ENCODE assay signal across 1 cellular context in the genomic region with DNA sequence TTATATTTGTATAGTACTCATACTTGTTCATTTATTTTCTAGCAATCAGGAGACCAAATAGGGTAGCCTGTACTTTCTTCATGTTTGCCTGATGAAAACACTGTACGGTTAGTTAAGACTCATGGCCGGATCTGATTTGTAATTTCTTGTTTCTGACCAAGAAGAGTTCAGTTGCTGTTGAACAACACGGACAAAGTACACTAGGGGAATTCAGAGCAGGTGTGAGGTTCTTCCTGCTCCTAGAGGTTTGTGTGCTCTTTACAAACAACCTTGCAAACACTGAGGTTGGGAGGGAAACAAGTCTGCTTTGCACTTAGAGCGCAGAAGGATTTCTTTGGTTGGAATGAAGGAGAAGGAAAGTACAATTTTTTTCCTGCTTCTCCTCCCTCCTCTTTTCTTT.
TF ChIP-seq lines count a peak whose summit lies in the region.

No MANE protein-coding gene starts in this region.

TF ChIP-seq in HepG2, 621 proteins besides CTCF, POLR2A, EP300 and RAD21 (continued from another document):
- no peak for TF ChIP-seq ZBTB8A (CRISPR knock-in tag; IDR thresholded peaks at IDR 0.05; ENCODE audit: borderline replicate concordance, low read depth)
- TF ChIP-seq FOXO1 (CRISPR knock-in tag; IDR thresholded peaks at IDR 0.05): peak; percentile 92
- TF ChIP-seq MIER3 (CRISPR knock-in tag; IDR thresholded peaks at IDR 0.05; ENCODE audit: borderline replicate concordance): peak; percentile 29; the same call in 1 of the 2 replicates
- TF ChIP-seq FOXK2 (IDR thresholded peaks at IDR 0.05): peak; percentile 36; the same call in 1 of the 2 replicates
- TF ChIP-seq SIX1 (CRISPR knock-in tag; IDR thresholded peaks at IDR 0.05; ENCODE audit: borderline replicate concordance): peak; percentile 36; the same call in 1 of the 2 replicates
- TF ChIP-seq, protein P1, sequence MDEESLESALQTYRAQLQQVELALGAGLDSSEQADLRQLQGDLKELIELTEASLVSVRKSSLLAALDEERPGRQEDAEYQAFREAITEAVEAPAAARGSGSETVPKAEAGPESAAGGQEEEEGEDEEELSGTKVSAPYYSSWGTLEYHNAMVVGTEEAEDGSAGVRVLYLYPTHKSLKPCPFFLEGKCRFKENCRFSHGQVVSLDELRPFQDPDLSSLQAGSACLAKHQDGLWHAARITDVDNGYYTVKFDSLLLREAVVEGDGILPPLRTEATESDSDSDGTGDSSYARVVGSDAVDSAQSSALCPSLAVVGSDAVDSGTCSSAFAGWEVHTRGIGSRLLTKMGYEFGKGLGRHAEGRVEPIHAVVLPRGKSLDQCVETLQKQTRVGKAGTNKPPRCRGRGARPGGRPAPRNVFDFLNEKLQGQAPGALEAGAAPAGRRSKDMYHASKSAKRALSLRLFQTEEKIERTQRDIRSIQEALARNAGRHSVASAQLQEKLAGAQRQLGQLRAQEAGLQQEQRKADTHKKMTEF (CRISPR knock-in tag; IDR thresholded peaks at IDR 0.05): 0 out of 2 replicates have a peak, but pooled peaks have one; percentile 20
- TF ChIP-seq, protein P2, sequence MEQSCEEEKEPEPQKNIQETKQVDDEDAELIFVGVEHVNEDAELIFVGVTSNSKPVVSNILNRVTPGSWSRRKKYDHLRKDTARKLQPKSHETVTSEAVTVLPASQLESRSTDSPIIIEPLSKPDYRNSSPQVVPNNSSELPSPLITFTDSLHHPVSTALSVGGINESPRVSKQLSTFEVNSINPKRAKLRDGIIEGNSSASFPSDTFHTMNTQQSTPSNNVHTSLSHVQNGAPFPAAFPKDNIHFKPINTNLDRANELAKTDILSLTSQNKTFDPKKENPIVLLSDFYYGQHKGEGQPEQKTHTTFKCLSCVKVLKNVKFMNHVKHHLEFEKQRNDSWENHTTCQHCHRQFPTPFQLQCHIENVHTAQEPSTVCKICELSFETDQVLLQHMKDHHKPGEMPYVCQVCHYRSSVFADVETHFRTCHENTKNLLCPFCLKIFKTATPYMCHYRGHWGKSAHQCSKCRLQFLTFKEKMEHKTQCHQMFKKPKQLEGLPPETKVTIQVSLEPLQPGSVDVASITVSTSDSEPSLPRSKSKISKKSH (CRISPR knock-in tag; IDR thresholded peaks at IDR 0.05; ENCODE audit: borderline replicate concordance): no peak
- peak; percentile 79 for TF ChIP-seq SAP130 (CRISPR knock-in tag; IDR thresholded peaks at IDR 0.05; ENCODE audit: low read depth)
- TF ChIP-seq, protein P3, sequence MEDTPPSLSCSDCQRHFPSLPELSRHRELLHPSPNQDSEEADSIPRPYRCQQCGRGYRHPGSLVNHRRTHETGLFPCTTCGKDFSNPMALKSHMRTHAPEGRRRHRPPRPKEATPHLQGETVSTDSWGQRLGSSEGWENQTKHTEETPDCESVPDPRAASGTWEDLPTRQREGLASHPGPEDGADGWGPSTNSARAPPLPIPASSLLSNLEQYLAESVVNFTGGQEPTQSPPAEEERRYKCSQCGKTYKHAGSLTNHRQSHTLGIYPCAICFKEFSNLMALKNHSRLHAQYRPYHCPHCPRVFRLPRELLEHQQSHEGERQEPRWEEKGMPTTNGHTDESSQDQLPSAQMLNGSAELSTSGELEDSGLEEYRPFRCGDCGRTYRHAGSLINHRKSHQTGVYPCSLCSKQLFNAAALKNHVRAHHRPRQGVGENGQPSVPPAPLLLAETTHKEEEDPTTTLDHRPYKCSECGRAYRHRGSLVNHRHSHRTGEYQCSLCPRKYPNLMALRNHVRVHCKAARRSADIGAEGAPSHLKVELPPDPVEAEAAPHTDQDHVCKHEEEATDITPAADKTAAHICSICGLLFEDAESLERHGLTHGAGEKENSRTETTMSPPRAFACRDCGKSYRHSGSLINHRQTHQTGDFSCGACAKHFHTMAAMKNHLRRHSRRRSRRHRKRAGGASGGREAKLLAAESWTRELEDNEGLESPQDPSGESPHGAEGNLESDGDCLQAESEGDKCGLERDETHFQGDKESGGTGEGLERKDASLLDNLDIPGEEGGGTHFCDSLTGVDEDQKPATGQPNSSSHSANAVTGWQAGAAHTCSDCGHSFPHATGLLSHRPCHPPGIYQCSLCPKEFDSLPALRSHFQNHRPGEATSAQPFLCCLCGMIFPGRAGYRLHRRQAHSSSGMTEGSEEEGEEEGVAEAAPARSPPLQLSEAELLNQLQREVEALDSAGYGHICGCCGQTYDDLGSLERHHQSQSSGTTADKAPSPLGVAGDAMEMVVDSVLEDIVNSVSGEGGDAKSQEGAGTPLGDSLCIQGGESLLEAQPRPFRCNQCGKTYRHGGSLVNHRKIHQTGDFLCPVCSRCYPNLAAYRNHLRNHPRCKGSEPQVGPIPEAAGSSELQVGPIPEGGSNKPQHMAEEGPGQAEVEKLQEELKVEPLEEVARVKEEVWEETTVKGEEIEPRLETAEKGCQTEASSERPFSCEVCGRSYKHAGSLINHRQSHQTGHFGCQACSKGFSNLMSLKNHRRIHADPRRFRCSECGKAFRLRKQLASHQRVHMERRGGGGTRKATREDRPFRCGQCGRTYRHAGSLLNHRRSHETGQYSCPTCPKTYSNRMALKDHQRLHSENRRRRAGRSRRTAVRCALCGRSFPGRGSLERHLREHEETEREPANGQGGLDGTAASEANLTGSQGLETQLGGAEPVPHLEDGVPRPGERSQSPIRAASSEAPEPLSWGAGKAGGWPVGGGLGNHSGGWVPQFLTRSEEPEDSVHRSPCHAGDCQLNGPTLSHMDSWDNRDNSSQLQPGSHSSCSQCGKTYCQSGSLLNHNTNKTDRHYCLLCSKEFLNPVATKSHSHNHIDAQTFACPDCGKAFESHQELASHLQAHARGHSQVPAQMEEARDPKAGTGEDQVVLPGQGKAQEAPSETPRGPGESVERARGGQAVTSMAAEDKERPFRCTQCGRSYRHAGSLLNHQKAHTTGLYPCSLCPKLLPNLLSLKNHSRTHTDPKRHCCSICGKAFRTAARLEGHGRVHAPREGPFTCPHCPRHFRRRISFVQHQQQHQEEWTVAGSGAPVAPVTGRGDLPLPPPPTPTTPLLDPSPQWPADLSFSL (CRISPR knock-in tag; IDR thresholded peaks at IDR 0.05): peak; percentile 79; the same call in 1 of the 2 replicates
- TF ChIP-seq RARA (CRISPR knock-in tag; IDR thresholded peaks at IDR 0.05): peak; percentile 82
- 0 out of 2 replicates have a peak, but pooled peaks have one; percentile 30 for TF ChIP-seq HDAC1 (CRISPR knock-in tag; IDR thresholded peaks at IDR 0.05)
- TF ChIP-seq, protein P4, sequence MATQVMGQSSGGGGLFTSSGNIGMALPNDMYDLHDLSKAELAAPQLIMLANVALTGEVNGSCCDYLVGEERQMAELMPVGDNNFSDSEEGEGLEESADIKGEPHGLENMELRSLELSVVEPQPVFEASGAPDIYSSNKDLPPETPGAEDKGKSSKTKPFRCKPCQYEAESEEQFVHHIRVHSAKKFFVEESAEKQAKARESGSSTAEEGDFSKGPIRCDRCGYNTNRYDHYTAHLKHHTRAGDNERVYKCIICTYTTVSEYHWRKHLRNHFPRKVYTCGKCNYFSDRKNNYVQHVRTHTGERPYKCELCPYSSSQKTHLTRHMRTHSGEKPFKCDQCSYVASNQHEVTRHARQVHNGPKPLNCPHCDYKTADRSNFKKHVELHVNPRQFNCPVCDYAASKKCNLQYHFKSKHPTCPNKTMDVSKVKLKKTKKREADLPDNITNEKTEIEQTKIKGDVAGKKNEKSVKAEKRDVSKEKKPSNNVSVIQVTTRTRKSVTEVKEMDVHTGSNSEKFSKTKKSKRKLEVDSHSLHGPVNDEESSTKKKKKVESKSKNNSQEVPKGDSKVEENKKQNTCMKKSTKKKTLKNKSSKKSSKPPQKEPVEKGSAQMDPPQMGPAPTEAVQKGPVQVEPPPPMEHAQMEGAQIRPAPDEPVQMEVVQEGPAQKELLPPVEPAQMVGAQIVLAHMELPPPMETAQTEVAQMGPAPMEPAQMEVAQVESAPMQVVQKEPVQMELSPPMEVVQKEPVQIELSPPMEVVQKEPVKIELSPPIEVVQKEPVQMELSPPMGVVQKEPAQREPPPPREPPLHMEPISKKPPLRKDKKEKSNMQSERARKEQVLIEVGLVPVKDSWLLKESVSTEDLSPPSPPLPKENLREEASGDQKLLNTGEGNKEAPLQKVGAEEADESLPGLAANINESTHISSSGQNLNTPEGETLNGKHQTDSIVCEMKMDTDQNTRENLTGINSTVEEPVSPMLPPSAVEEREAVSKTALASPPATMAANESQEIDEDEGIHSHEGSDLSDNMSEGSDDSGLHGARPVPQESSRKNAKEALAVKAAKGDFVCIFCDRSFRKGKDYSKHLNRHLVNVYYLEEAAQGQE (IDR thresholded peaks at IDR 0.05; ENCODE audit: borderline replicate concordance in 1 of 2, low read depth in 1 of 2, low read length in 2 of 2): peak in 1 of 2 experiments; percentile 36; a peak in 1 of 4 replicates
- TF ChIP-seq ZNF264 (CRISPR knock-in tag; IDR thresholded peaks at IDR 0.05): 0 out of 2 replicates have a peak, but pooled peaks have one; percentile 32
- TF ChIP-seq JDP2 (CRISPR knock-in tag; IDR thresholded peaks at IDR 0.05; ENCODE audit: borderline replicate concordance): no peak
- TF ChIP-seq NCOA2 (CRISPR knock-in tag; IDR thresholded peaks at IDR 0.05): peak; percentile 60
- no peak for TF ChIP-seq RBAK (CRISPR knock-in tag; IDR thresholded peaks at IDR 0.05)
- TF ChIP-seq HOXA3 (CRISPR knock-in tag; IDR thresholded peaks at IDR 0.05): peak; percentile 46; the same call in 1 of the 2 replicates
- no peak for TF ChIP-seq FOXP1 (IDR thresholded peaks at IDR 0.05)
- TF ChIP-seq FOXP1 (CRISPR knock-in tag; IDR thresholded peaks at IDR 0.05): peak; percentile 95
- peak; percentile 73; the same call in 1 of the 2 replicates for TF ChIP-seq ZNF331 (CRISPR knock-in tag; IDR thresholded peaks at IDR 0.05)
- TF ChIP-seq PPARG (CRISPR knock-in tag; conservative IDR thresholded peaks at IDR 0.05): peak; percentile 74
